Comparison of ENCODE assay signal across 8 cellular contexts in the genomic region with DNA sequence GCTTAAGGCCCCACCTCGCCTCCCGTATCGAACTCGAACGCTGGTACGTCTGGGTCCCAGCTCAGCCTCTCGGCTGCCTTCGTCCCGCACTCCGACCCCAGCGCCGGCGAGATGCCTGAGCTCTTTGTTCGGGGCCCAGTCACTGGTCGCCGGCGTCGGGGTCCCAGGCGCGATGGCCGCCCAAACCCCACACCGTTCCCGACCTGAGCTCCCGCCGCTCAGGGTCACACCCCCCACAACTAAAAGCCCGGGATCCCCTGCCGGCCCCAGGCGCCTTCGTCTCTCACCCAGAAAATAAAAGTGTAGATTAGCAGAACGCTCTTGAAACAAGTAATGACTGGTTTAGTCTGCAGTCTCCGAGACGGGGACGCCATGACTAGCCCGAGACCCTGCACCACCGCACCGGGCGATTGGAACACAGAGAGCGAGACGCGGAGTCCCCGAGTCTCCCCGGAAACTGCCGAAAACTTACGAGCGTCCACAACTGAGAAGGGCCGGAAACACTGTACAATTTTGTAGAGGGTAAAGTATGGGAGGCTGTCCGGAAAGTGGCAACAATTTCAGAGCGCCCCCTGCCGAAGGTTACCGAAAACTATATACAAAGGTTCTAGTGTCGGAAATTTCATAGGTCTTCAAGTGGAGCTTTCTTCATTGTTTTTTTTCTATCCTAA. TPM values are rescaled to one million over a fixed set of nuclear protein-coding genes. Genes with fewer than 3 reads are reported as not detected.
A peak's percentile ranks its signal among the peaks of the same experiment; 100 is the strongest.
DNase-seq lines count a peak whose midpoint lies in the region; ATAC-seq and TF ChIP-seq lines count a peak whose summit lies in the region.

A gene with protein sequence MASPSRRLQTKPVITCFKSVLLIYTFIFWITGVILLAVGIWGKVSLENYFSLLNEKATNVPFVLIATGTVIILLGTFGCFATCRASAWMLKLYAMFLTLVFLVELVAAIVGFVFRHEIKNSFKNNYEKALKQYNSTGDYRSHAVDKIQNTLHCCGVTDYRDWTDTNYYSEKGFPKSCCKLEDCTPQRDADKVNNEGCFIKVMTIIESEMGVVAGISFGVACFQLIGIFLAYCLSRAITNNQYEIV (minus strand): TSS at position 486 of the 671 bp plus-strand sequence. CDS start 112 bp downstream, at position 374.

- H3K4me1 ChIP-seq in RWPE2 (ENCODE audit: insufficient read depth, poor library complexity, severe bottlenecking) = peaks cover under 1% of the 10 kb centered on the region

- no peaks in the 10 kb centered on the region for H3K36me3 Mint-ChIP-seq in activated naive CD8-positive, alpha-beta T cell

- no peaks in the 10 kb centered on the region for H3K9me3 Mint-ChIP-seq in activated naive CD8-positive, alpha-beta T cell (ENCODE audit: low read depth)

- POLR2A ChIA-PET in BJ (lab: Charles Lee) = interaction anchor here (2.0 kb wide), 1 partner anchor 13 kb away, joined by 9 read pairs; no protein-coding TSS in a partner anchor

- TF ChIP-seq CTCF in BJ (IDR thresholded peaks at IDR 0.05; ENCODE audit: insufficient read depth, low read depth, low read length) (peak; percentile 61), RWPE2 (IDR thresholded peaks at IDR 0.05; ENCODE audit: poor library complexity, severe bottlenecking) (peak; percentile 63), omental fat pad (IDR thresholded peaks at IDR 0.05) (no peak)

- no peaks in the 10 kb centered on the region for H3K27me3 Mint-ChIP-seq in activated naive CD8-positive, alpha-beta T cell

- H3K27ac ChIP-seq in RWPE2 (ENCODE audit: poor library complexity, severe bottlenecking) (peak within 1 kb of the TSS; percentile 14), substantia nigra (ENCODE audit: low read depth, low read length, poor library complexity, severe bottlenecking) (no peak within 1 kb of the TSS)

- H3K4me3 Mint-ChIP-seq in activated naive CD8-positive, alpha-beta T cell = peak within 1 kb of the TSS; percentile 95

- ATAC-seq in GM19455 (IDR thresholded peaks at IDR 0.05; ENCODE audit: unreplicated experiment) (peak; percentile 75), RWPE2 (ENCODE audit: low read depth) (peak; percentile 99), omental fat pad (ENCODE audit: low FRiP score) (peak; percentile 93)

- DNase-seq in BJ (ENCODE audit: low read depth) (peak; percentile 50), HT-29 (ENCODE audit: low spot score) (peak; percentile 89), RWPE2 (ENCODE audit: low spot score) (peak; percentile 66), head of caudate nucleus (peak; percentile 26 to 87 (median 73)), omental fat pad (ENCODE audit: low spot score) (peak; percentile 54), substantia nigra (lab: John Stamatoyannopoulos, UW) (peak in 39 of 49 donors; percentile 1 to 67 (median 30))

- H3K4me3 ChIP-seq in BJ (ENCODE audit: low read depth, low read length) (peak within 1 kb of the TSS; percentile 68), RWPE2 (ENCODE audit: severe bottlenecking) (peak within 1 kb of the TSS; percentile 76)

- CTCF ChIA-PET in BJ (lab: Yijun Ruan, JAX) = interaction anchor here (0.7 to 2.6 kb wide), 14 partner anchors 9 to 134 kb away, joined by 3 to 18 read pairs (median 4); no protein-coding TSS in a partner anchor

- H3K36me3 ChIP-seq in BJ (ENCODE audit: control insufficient read depth, insufficient read depth, low read length) = no peaks in the 10 kb centered on the region
- no peaks in the 10 kb centered on the region for H3K36me3 ChIP-seq in RWPE2 (ENCODE audit: low read depth)

- H3K27ac Mint-ChIP-seq in activated naive CD8-positive, alpha-beta T cell = peak within 1 kb of the TSS; percentile 89

- intact Hi-C loops in head of caudate nucleus (cut with DNase I) = no loop called here

- H3K4me1 Mint-ChIP-seq in activated naive CD8-positive, alpha-beta T cell (ENCODE audit: low read depth) = peaks cover 17% of the 10 kb centered on the region

- no peaks in the 10 kb centered on the region for H3K9me3 ChIP-seq in RWPE2 (ENCODE audit: severe bottlenecking)

- no peaks in the 10 kb centered on the region for H3K27me3 ChIP-seq in BJ (ENCODE audit: control insufficient read depth, insufficient read depth, low read length)
- H3K27me3 ChIP-seq in RWPE2 (ENCODE audit: insufficient read depth, poor library complexity, severe bottlenecking) = no peaks in the 10 kb centered on the region

RNA-seq across cellular contexts. Expression of the gene that starts here (rescaled TPM):
- 8.8 and 19.7 TPM in 2 replicates for polyA plus RNA-seq in BJ (2011; rRNA removed)
- 4.9 and 5.6 TPM in 2 replicates for polyA minus RNA-seq in BJ (2011; rRNA and poly(A)+ RNA removed)
- 9.2 and 9.5 TPM in 2 replicates for total RNA-seq in HT-29 (2014; rRNA removed; shearing (Covaris generic))
- total RNA-seq in omental fat pad = 10 to 100 TPM; 27.3 to 55.5 (median 38.4) TPM

Comparison
In these comparisons a context has a peak if more than half of its experiments do, and no peak if none do; other contexts are left out.
1. DNase-seq: peak in every context shown above with its lines; median percentile 89 in HT-29; 73 in head of caudate nucleus; 66 in RWPE2; 54 in omental fat pad; 50 in BJ; 30 in substantia nigra.
2. CTCF ChIP-seq: peak in BJ (single experiment) and RWPE2 (single experiment); none in omental fat pad (0 of 3).
3. Peak in every context shown above with its lines, with median percentiles within 50 percentile points of each other: ATAC-seq.